Comparison of ENCODE assay signal across 21 cellular contexts in the genomic region with DNA sequence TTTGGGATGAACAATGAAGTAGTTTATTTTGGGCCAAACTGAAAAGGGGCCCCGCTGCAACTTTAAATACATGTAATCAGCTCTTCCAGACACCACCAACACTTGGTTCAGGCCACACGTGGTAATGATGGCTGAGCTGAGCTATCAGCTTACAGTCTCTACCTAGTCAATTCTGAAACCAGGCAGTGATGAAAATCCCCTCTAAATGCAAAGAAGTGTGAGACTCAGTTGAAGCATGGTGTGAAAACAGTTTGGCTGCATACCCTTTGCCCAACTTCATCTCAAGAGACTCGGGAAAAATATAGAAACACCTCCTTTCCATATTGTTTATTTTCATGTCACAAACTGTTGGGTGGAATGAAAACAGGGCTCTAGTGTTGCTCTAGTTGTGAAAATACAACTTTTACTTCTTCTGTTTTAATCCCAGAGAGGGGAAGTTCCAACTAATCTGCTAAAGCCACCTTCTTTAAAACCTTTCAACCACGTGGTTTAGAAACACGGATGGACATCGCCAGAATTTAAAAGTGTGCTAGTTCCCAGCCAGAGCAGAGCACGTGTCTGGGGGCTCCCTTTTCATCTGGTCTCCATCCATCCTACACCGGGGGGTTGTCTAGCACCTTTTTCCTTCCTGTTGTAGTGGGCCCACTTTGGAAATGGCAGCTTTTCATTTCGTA.
A peak's percentile ranks its signal among the peaks of the same experiment; 100 is the strongest.
DNase-seq lines count a peak whose midpoint lies in the region; ATAC-seq, FAIRE-seq and TF ChIP-seq lines count a peak whose summit lies in the region.
"Had no signal": no experiment of that assay in that cellular context is flagged by ENCODE, and none has a peak within 500 bp of the region (broad histone marks: within the 10 kb centered on the region; RNA-seq: fewer than 3 reads in every experiment).

No MANE protein-coding gene starts in this region.

- TF ChIP-seq POLR2A in GM12878 (IDR thresholded peaks at IDR 0.05; ENCODE audit: low read depth, low read length), result no peak

- H3K4me2 ChIP-seq in GM23338, result no peak overlapping the region
- peak overlapping the region; percentile 15 for H3K4me2 ChIP-seq in GM12878 (ENCODE audit: control insufficient read depth, insufficient read depth)
- H3K4me2 ChIP-seq: smooth muscle cell had no signal

- FAIRE-seq in GM12878 (lab: Jason Lieb, UNC), result peak; percentile 61
- FAIRE-seq: kidney had no signal

- peak; percentile 67 for ATAC-seq in GM19023 (IDR thresholded peaks at IDR 0.05; ENCODE audit: unreplicated experiment)
- ATAC-seq in GM23338, result peak; percentile 56; the same call in 2 of the 3 replicates
- peak; percentile 65 for ATAC-seq in HG03196 (IDR thresholded peaks at IDR 0.05; ENCODE audit: unreplicated experiment)
- peak; percentile 99 for ATAC-seq in GM12878
- ATAC-seq: T-cell had no signal

- H3K36me3 ChIP-seq in GM23338 (ENCODE audit: insufficient read depth) (no peaks in the 10 kb centered on the region), GM12878 (ENCODE audit: control insufficient read depth in 2 of 2, insufficient read depth in 2 of 2, low read length in 1 of 2) (no peaks in the 10 kb centered on the region)
- H3K36me3 ChIP-seq: BE2C, prostate gland, tibial nerve had no signal

- H3K4me1 Mint-ChIP-seq in GM23338, result peaks cover 19% of the 10 kb centered on the region
- H3K4me1 Mint-ChIP-seq in Calu3 (ENCODE audit: low read depth, unreplicated experiment), result no peaks in the 10 kb centered on the region
- H3K4me1 Mint-ChIP-seq: T-cell had no signal

- no peaks in the 10 kb centered on the region for H3F3A ChIP-seq in GM23338 (replicated peaks; ENCODE audit: low read depth)

- peak overlapping the region; percentile 35; the same call in 1 of the 2 replicates for H2AFZ ChIP-seq in GM23338
- H2AFZ ChIP-seq in GM12878 (ENCODE audit: control insufficient read depth, low read depth, low read length), result peak overlapping the region; percentile 43

- TF ChIP-seq CTCF in GM23338 (conservative IDR thresholded peaks at IDR 0.05; ENCODE audit: low read depth in 2 of 2) (no peak), GM12878 (IDR thresholded peaks at IDR 0.05 in 2 of 3, conservative IDR thresholded peaks at IDR 0.05 in 1 of 3; ENCODE audit: control insufficient read depth in 2 of 3, extremely low read depth in 1 of 3, insufficient read depth in 1 of 3, low read depth in 3 of 3, low read length in 3 of 3) (no peak), Calu3 (IDR thresholded peaks at IDR 0.05; ENCODE audit: unreplicated experiment) (no peak)

- H3K27ac ChIP-seq in GM23338 (ENCODE audit: low read depth), result no peak overlapping the region
- H3K27ac ChIP-seq in GM12878 (ENCODE audit: control insufficient read depth, insufficient read depth), result peak overlapping the region; percentile 48
- H3K27ac ChIP-seq: prostate gland, tibial nerve, VCaP had no signal

- H4K20me1 ChIP-seq in GM23338 (replicated peaks; ENCODE audit: insufficient read depth) (no peaks in the 10 kb centered on the region), GM12878 (ENCODE audit: control insufficient read depth, insufficient read depth) (no peaks in the 10 kb centered on the region)

- WGBS in GM12878 (ENCODE audit: insufficient coverage, insufficient replicate concordance, low lambda C conversion rate, missing lambda C conversion rate), result 26% methylated on average over 9 of the region's 9 CpGs

- H3K9me3 ChIP-seq in GM12878 (replicated peaks; ENCODE audit: control insufficient read depth, insufficient read depth, low read length), result no peaks in the 10 kb centered on the region
- H3K9me3 ChIP-seq: BE2C, prostate gland, tibial nerve had no signal

- RAD21 ChIA-PET in GM12878 (lab: Charles Lee; ENCODE audit: unreplicated experiment), result interaction anchor here (0.7 to 2.6 kb wide), 7 partner anchors 68 to 228 kb away, joined by 3 to 18 read pairs (median 5); partner anchors contain the start of gene EPHB1

- H3K4me1 ChIP-seq in GM23338 (ENCODE audit: insufficient read depth) (peaks cover 18% of the 10 kb centered on the region), GM12878 (ENCODE audit: control insufficient read depth, insufficient read depth, low read length) (peaks cover 1% of the 10 kb centered on the region; the same call in 1 of the 2 replicates)
- H3K4me1 ChIP-seq: BE2C, prostate gland, tibial nerve had no signal

- H3K79me2 ChIP-seq in GM23338 (replicated peaks; ENCODE audit: insufficient read depth) (no peaks in the 10 kb centered on the region), GM12878 (ENCODE audit: control insufficient read depth, insufficient read depth, low read length) (no peaks in the 10 kb centered on the region)

- intact Hi-C loops in GM12878 (cut with micrococcal nuclease; ENCODE audit: unreplicated experiment) (no loop called here), Calu3 (cut with micrococcal nuclease; ENCODE audit: unreplicated experiment) (no loop called here), head of caudate nucleus (cut with DNase I) (no loop called here)

- no TSS peak for BruUV-seq in GM12878 (replicated peaks; lab: Mats Ljungman, UMichigan)
- no TSS peak for BruUV-seq in Calu3 (replicated peaks; lab: Mats Ljungman, UMichigan)

- no peaks in the 10 kb centered on the region for H3K27me3 Mint-ChIP-seq in GM23338 (ENCODE audit: insufficient read depth, low read depth, poor library complexity)
- H3K27me3 Mint-ChIP-seq in Calu3 (ENCODE audit: unreplicated experiment), result no peaks in the 10 kb centered on the region
- H3K27me3 Mint-ChIP-seq: T-cell had no signal

- TF ChIP-seq EP300 in GM12878 (IDR thresholded peaks at IDR 0.05; ENCODE audit: borderline replicate concordance in 1 of 2, control insufficient read depth in 1 of 2, low read depth in 2 of 2, low read length in 2 of 2), result no peak; a peak in 1 of 4 replicates

- in situ Hi-C loops in GM12878 (cut with MboI), result no loop called here

- H3K9me2 ChIP-seq in GM23338 (ENCODE audit: insufficient read depth), result no peaks in the 10 kb centered on the region

- H3K4me3 ChIP-seq in GM23338 (no peak overlapping the region), GM12878 (no peak overlapping the region)
- H3K4me3 ChIP-seq: prostate gland, smooth muscle cell, tibial nerve had no signal

- SMC1A ChIA-PET in GM12878 (lab: Charles Lee; ENCODE audit: uncharacterized antibody, unreplicated experiment), result interaction anchor here (0.7 to 2.3 kb wide), 14 partner anchors 17 to 476 kb away, joined by 3 to 8 read pairs (median 4); partner anchors contain the start of gene EPHB1

- no peak overlapping the region for H3K27ac Mint-ChIP-seq in GM23338
- no peak overlapping the region for H3K27ac Mint-ChIP-seq in Calu3 (ENCODE audit: unreplicated experiment)
- H3K27ac Mint-ChIP-seq: activated T-helper 2 cell treated with anti-CD3 and anti-CD28 coated beads, Interferon-gamma antibody, Interleukin-2, Interleukin-4, amounts not matched to agents 10 μg/mL and 5 μg/mL and 100 μg/mL, durations not matched to agents 14 hours and 24 hours and 36 hours; nephron progenitor cell; T-cell had no signal

- CTCF ChIA-PET in GM12878 (lab: Yijun Ruan, JAX), result no interaction called here
- CTCF ChIA-PET in Calu3 (lab: Charles Lee), result no interaction called here

- no peaks in the 10 kb centered on the region for H3K36me3 Mint-ChIP-seq in GM23338 (ENCODE audit: low read depth)
- no peaks in the 10 kb centered on the region for H3K36me3 Mint-ChIP-seq in Calu3 (ENCODE audit: insufficient read depth, unreplicated experiment)
- H3K36me3 Mint-ChIP-seq: T-cell had no signal

- no peak for TF ChIP-seq RAD21 in GM12878 (IDR thresholded peaks at IDR 0.05; ENCODE audit: insufficient read depth, low read depth, low read length)

- H3K4me3 Mint-ChIP-seq in GM23338 (no peak overlapping the region), Calu3 (ENCODE audit: low read depth, unreplicated experiment) (no peak overlapping the region)
- H3K4me3 Mint-ChIP-seq: nephron progenitor cell, T-cell had no signal

- POLR2A ChIA-PET in GM12878 (lab: Charles Lee), result interaction anchor here (1.2 kb wide), 1 partner anchor 120 kb away, joined by 3 read pairs; no protein-coding TSS in a partner anchor

- DNase-seq in GM23338 (ENCODE audit: low spot score) (no peak), GM12878 (ENCODE audit: low read depth, low spot score) (peak; percentile 60), NCI-H1436 (lab: John Stamatoyannopoulos, UW) (no peak), Calu3 (no peak), head of caudate nucleus (no peak)
- DNase-seq: BE2C; caudate nucleus; effector CD8-positive, alpha-beta T cell; hippocampal formation; kidney; mesenchymal stem cell; NCI-H187; nephron progenitor cell; T-cell had no signal

- no peak overlapping the region for H3K9ac ChIP-seq in GM12878 (ENCODE audit: control insufficient read depth, insufficient read depth, low read length)

- no peaks in the 10 kb centered on the region for H3K9me3 Mint-ChIP-seq in GM23338
- H3K9me3 Mint-ChIP-seq in Calu3 (ENCODE audit: low read depth, unreplicated experiment), result no peaks in the 10 kb centered on the region
- H3K9me3 Mint-ChIP-seq: activated T-helper 2 cell treated with anti-CD3 and anti-CD28 coated beads, Interferon-gamma antibody, Interleukin-2, Interleukin-4, amounts not matched to agents 10 μg/mL and 5 μg/mL and 100 μg/mL, durations not matched to agents 14 hours and 24 hours and 36 hours; T-cell had no signal

- H3K27me3 ChIP-seq in GM23338 (ENCODE audit: insufficient read depth) (no peaks in the 10 kb centered on the region), GM12878 (replicated peaks in 1 of 2; ENCODE audit: control insufficient read depth in 2 of 2, insufficient read depth in 2 of 2, low read length in 1 of 2) (no peaks in the 10 kb centered on the region)
- H3K27me3 ChIP-seq: BE2C, tibial nerve had no signal
